Comparison of ENCODE assay signal across 10 cellular contexts in the genomic region with DNA sequence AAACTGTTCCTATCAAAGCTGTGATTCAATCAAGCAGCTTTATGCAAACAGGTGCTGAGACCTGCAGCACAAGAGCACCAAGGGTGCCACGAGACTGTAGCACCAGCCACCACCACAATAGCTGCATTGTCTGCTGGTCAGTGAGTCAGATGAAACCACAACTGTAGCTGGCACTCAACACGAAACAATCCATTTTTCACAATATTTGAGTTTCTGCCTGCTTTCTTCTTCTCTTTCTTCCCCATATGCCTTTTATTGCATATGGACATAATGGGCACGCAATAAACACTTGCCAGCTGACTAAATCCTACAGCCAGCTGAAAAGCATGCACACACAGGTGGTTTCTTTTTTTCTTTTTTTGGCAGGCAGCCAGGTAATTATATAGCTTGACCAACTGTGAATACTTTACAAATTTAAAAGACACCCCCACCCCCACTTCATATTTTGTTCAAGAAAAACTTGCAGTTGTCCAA. TPM values are rescaled to one million over a fixed set of nuclear protein-coding genes. Genes with fewer than 3 reads are reported as not detected.
DNase-seq lines count a peak whose midpoint lies in the region; ATAC-seq and TF ChIP-seq lines count a peak whose summit lies in the region.
"Had no signal": no experiment of that assay in that cellular context is flagged by ENCODE, and none has a peak within 500 bp of the region (broad histone marks: within the 10 kb centered on the region; RNA-seq: fewer than 3 reads in every experiment).

No MANE protein-coding gene starts in this region.

- H3K36me3 ChIP-seq in mesenchymal stem cell (ENCODE audit: control insufficient read depth in 1 of 2, insufficient read depth in 2 of 2, low read depth in 1 of 2, low read length in 2 of 2): no peaks in the 10 kb centered on the region
- H3K36me3 ChIP-seq: BLaER1 treated with 17β-estradiol and CSF1 and Interleukin-3, amounts not matched to agents 10 nM and 100 nM had no signal

- no peak overlapping the region for H2BK120ac ChIP-seq in mesenchymal stem cell (ENCODE audit: low read depth, low read length)

- H4K8ac ChIP-seq in mesenchymal stem cell (ENCODE audit: low read length): no peak overlapping the region

- WGBS in mesenchymal stem cell: 65% methylated on average over 3 of the region's 3 CpGs

- no peaks in the 10 kb centered on the region for H3K9me3 Mint-ChIP-seq in activated T-cell treated with anti-CD3 and anti-CD28 coated beads, Interleukin-2, amount 50 U/mL, for 72 hours
- no peaks in the 10 kb centered on the region for H3K9me3 Mint-ChIP-seq in HFFc6

- H3K4me3 ChIP-seq in astrocyte of the spinal cord (ENCODE audit: low read depth, low read length): no peak overlapping the region
- no peak overlapping the region for H3K4me3 ChIP-seq in mesenchymal stem cell (ENCODE audit: insufficient read depth in 1 of 2, low read depth in 1 of 2, low read length in 2 of 2)
- H3K4me3 ChIP-seq: BLaER1 treated with 17β-estradiol and CSF1 and Interleukin-3, amounts not matched to agents 10 nM and 100 nM; SK-N-MC had no signal

- peaks cover 3% of the 10 kb centered on the region for H3K4me1 ChIP-seq in mesenchymal stem cell (ENCODE audit: control insufficient read depth, insufficient read depth, low read depth, low read length)

- TF ChIP-seq CTCF in astrocyte of the spinal cord (IDR thresholded peaks at IDR 0.05; ENCODE audit: low read depth, low read length) (no peak), HFFc6 (IDR thresholded peaks at IDR 0.05) (no peak)

- H3K27ac ChIP-seq in mesenchymal stem cell (ENCODE audit: low read length, poor library complexity, severe bottlenecking): no peak overlapping the region
- H3K27ac ChIP-seq: BLaER1 treated with 17β-estradiol and CSF1 and Interleukin-3, amounts not matched to agents 10 nM and 100 nM; SK-N-MC had no signal

- no peak overlapping the region for H3K23ac ChIP-seq in mesenchymal stem cell (ENCODE audit: low read length in 2 of 2)

- H3K27me3 ChIP-seq in mesenchymal stem cell (ENCODE audit: control insufficient read depth in 1 of 2, insufficient read depth in 1 of 2, low read length in 2 of 2): no peaks in the 10 kb centered on the region
- H3K27me3 ChIP-seq: BLaER1 treated with 17β-estradiol and CSF1 and Interleukin-3, amounts not matched to agents 10 nM and 100 nM had no signal

- H3K27ac Mint-ChIP-seq in activated T-cell treated with anti-CD3 and anti-CD28 coated beads, Interleukin-2, amount 50 U/mL, for 72 hours: no peak overlapping the region
- no peak overlapping the region for H3K27ac Mint-ChIP-seq in HFFc6

- no peak overlapping the region for H2AK5ac ChIP-seq in mesenchymal stem cell (ENCODE audit: low read length, severe bottlenecking)

- ATAC-seq in activated T-cell treated with anti-CD3 and anti-CD28 coated beads, Interleukin-2, amount 50 U/mL, for 72 hours (replicated peaks in 1 of 2): peak; percentile 71 to 75

- H3K14ac ChIP-seq in mesenchymal stem cell (ENCODE audit: low read length in 2 of 2): no peak overlapping the region

- in situ Hi-C loops in astrocyte of the spinal cord (cut with HindIII; ENCODE audit: low sequenced_read_pairs): no loop called here

- H3K9me3 ChIP-seq in mesenchymal stem cell (ENCODE audit: control insufficient read depth, low read length): no peaks in the 10 kb centered on the region
- H3K9me3 ChIP-seq: BLaER1 treated with 17β-estradiol and CSF1 and Interleukin-3, amounts not matched to agents 10 nM and 100 nM had no signal

- H3K9ac ChIP-seq in mesenchymal stem cell (ENCODE audit: low read length): no peak overlapping the region
- H3K9ac ChIP-seq: BLaER1 treated with 17β-estradiol and CSF1 and Interleukin-3, amounts not matched to agents 10 nM and 100 nM had no signal

- DNase-seq in activated T-cell treated with anti-CD3 and anti-CD28 coated beads, Interleukin-2, amount 50 U/mL, for 72 hours: peak; percentile 8 to 24
- DNase-seq in activated T-cell treated with anti-CD3 and anti-CD28 coated beads, Interleukin-2, amount 50 U/mL, for 1 hour: no peak
- peak; percentile 24 for DNase-seq in NCI-H2081 treated with DMSO at 0.1 percent for 48 hours (lab: John Stamatoyannopoulos, UW)
- peak; percentile 84 for DNase-seq in astrocyte of the spinal cord (ENCODE audit: low read depth, low spot score)
- peak in 39 of 56 donors; percentile 2 to 80 (median 41) for DNase-seq in nucleus accumbens (lab: John Stamatoyannopoulos, UW)
- no peak for DNase-seq in mesenchymal stem cell
- no peak for DNase-seq in GF-D8 (lab: John Stamatoyannopoulos, UW)
- DNase-seq in HFFc6: no peak

- H2BK5ac ChIP-seq in mesenchymal stem cell (ENCODE audit: low read depth, low read length, poor library complexity, severe bottlenecking): no peak overlapping the region

- H4K91ac ChIP-seq in mesenchymal stem cell (ENCODE audit: low read length): no peak overlapping the region

- no peak overlapping the region for H2BK15ac ChIP-seq in mesenchymal stem cell (ENCODE audit: low read depth, poor library complexity, severe bottlenecking)

- H3K4ac ChIP-seq in mesenchymal stem cell (ENCODE audit: low read depth in 1 of 2, low read length in 2 of 2): no peak overlapping the region

- H3K79me1 ChIP-seq in mesenchymal stem cell (replicated peaks; ENCODE audit: low read length, poor library complexity, severe bottlenecking): no peaks in the 10 kb centered on the region

- H3K36me3 Mint-ChIP-seq in activated T-cell treated with anti-CD3 and anti-CD28 coated beads, Interleukin-2, amount 50 U/mL, for 72 hours (ENCODE audit: insufficient read depth in 2 of 2): no peaks in the 10 kb centered on the region
- H3K36me3 Mint-ChIP-seq in HFFc6 (ENCODE audit: low read depth): no peaks in the 10 kb centered on the region

- no peak overlapping the region for H2BK12ac ChIP-seq in mesenchymal stem cell (ENCODE audit: low read length in 2 of 2)

- H2AFZ ChIP-seq in mesenchymal stem cell (ENCODE audit: low read depth, low read length): no peak overlapping the region

- no peak overlapping the region for H3K18ac ChIP-seq in mesenchymal stem cell (ENCODE audit: low read depth in 1 of 2, low read length in 2 of 2)

- peaks cover 26% of the 10 kb centered on the region for H3K4me1 Mint-ChIP-seq in activated T-cell treated with anti-CD3 and anti-CD28 coated beads, Interleukin-2, amount 50 U/mL, for 72 hours (ENCODE audit: low read depth)
- peaks cover 27% of the 10 kb centered on the region for H3K4me1 Mint-ChIP-seq in HFFc6 (ENCODE audit: low read depth)

- H3K27me3 Mint-ChIP-seq in activated T-cell treated with anti-CD3 and anti-CD28 coated beads, Interleukin-2, amount 50 U/mL, for 72 hours (ENCODE audit: low read depth): no peaks in the 10 kb centered on the region
- H3K27me3 Mint-ChIP-seq in HFFc6 (ENCODE audit: insufficient read depth): peaks cover 16% of the 10 kb centered on the region

- no peak overlapping the region for H3K4me2 ChIP-seq in mesenchymal stem cell (ENCODE audit: low read length, poor library complexity, severe bottlenecking)

- no peak overlapping the region for H3K4me3 Mint-ChIP-seq in activated T-cell treated with anti-CD3 and anti-CD28 coated beads, Interleukin-2, amount 50 U/mL, for 72 hours
- H3K4me3 Mint-ChIP-seq in HFFc6: no peak overlapping the region

RNA-seq across cellular contexts. Expression of a gene that starts 16.6 kb away (rescaled TPM):
- total RNA-seq in activated T-cell treated with anti-CD3 and anti-CD28 coated beads, Interleukin-2, amount 50 U/mL, for 72 hours: under 1 TPM; 0.09 to 0.24 TPM
- 1.6 TPM for polyA plus RNA-seq in mesenchymal stem cell (2013, experiment 1 of 2)
- polyA plus RNA-seq in mesenchymal stem cell (2013, experiment 2 of 2): 1.7 TPM
- total RNA-seq in HFFc6 (2021; fragmentation: NEBNext Ultra II Directional; extraction: Animal tissue kit (Norgen Biotek cat#: 25700)): under 1 TPM; 0.40 to 0.71 (median 0.63) TPM

Comparison
In these comparisons a context has a peak if more than half of its experiments do, and no peak if none do; other contexts are left out.
1. DNase-seq: peak in activated T-cell treated with anti-CD3 and anti-CD28 coated beads, Interleukin-2, amount 50 U/mL, for 72 hours (2 of 2), NCI-H2081 treated with DMSO at 0.1 percent for 48 hours (single experiment), astrocyte of the spinal cord (single experiment) and nucleus accumbens (39 of 56); none in activated T-cell treated with anti-CD3 and anti-CD28 coated beads, Interleukin-2, amount 50 U/mL, for 1 hour (single experiment), mesenchymal stem cell (single experiment), GF-D8 (single experiment) and HFFc6 (single experiment).